ENCODE assay signal across 24 cellular contexts in the genomic region with DNA sequence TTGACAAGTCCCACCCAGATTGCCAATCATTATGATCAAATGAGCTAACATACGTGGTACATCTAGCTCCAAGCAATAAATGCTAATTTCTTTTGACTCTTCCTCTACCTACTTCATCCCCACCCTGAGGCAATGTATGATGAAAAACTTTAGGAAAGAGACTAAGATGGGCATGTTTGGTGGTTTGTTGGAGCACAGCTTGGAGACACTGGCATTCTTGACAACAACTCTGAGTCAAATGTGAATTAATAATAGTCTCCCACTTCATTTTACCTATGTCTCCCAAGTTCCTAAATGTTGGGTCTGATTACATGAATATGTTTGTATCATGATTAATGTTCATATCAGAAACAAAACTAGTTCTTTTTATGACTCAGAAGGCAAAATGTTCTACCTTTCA. TPM values are rescaled to one million over a fixed set of nuclear protein-coding genes. Genes with fewer than 3 reads are reported as not detected.
DNase-seq lines count a peak whose midpoint lies in the region; ATAC-seq, FAIRE-seq and TF ChIP-seq lines count a peak whose summit lies in the region.
"Had no signal": no experiment of that assay in that cellular context is flagged by ENCODE, and none has a peak within 500 bp of the region (broad histone marks: within the 10 kb centered on the region; RNA-seq: fewer than 3 reads in every experiment).

No MANE protein-coding gene starts in this region.

- H3K27me3 Mint-ChIP-seq in MCF 10A (ENCODE audit: insufficient read depth, unreplicated experiment), result no peaks in the 10 kb centered on the region
- H3K27me3 Mint-ChIP-seq: CD4-positive, alpha-beta memory T cell had no signal

- ATAC-seq in HG03354 (IDR thresholded peaks at IDR 0.05; ENCODE audit: poor library complexity, severe bottlenecking, unreplicated experiment) (no peak), GM21526 (IDR thresholded peaks at IDR 0.05; ENCODE audit: low FRiP score, unreplicated experiment) (no peak)

- peak overlapping the region; percentile 5 for H3K27ac Mint-ChIP-seq in MCF 10A (ENCODE audit: low read depth, unreplicated experiment)

- peaks cover 45% of the 10 kb centered on the region for H3K79me2 ChIP-seq in keratinocyte (ENCODE audit: control insufficient read depth, insufficient read depth, low read length)

- CTCF ChIA-PET in MCF 10A (lab: Yijun Ruan, JAX), result interaction anchor here (1.1 to 1.9 kb wide), 3 partner anchors 24 to 70 kb away, joined by 6 to 12 read pairs (median 11); no protein-coding TSS in a partner anchor

- no peaks in the 10 kb centered on the region for H4K20me1 ChIP-seq in keratinocyte (ENCODE audit: control insufficient read depth, extremely low read depth, insufficient read depth, low read length)
- H4K20me1 ChIP-seq: BLaER1 treated with 17β-estradiol and CSF1 and Interleukin-3, amounts not matched to agents 10 nM and 100 nM had no signal

- H3K9me3 Mint-ChIP-seq in MCF 10A (ENCODE audit: unreplicated experiment), result no peaks in the 10 kb centered on the region
- H3K9me3 Mint-ChIP-seq: CD4-positive, alpha-beta memory T cell had no signal

- POLR2A ChIA-PET in MCF 10A (lab: Yijun Ruan, JAX), result interaction anchor here (0.6 to 1.8 kb wide), 7 partner anchors 9 to 444 kb away, joined by 3 to 12 read pairs (median 4); no protein-coding TSS in a partner anchor

- no peaks in the 10 kb centered on the region for H3K36me3 ChIP-seq in breast epithelium
- H3K36me3 ChIP-seq in bronchial epithelial cell (ENCODE audit: control insufficient read depth, insufficient read depth, low read length), result peaks cover 2% of the 10 kb centered on the region
- no peaks in the 10 kb centered on the region for H3K36me3 ChIP-seq in keratinocyte (ENCODE audit: control insufficient read depth in 2 of 2, extremely low read depth in 1 of 2, insufficient read depth in 2 of 2, low read length in 2 of 2)
- no peaks in the 10 kb centered on the region for H3K36me3 ChIP-seq in H7 (replicated peaks; ENCODE audit: control insufficient read depth, insufficient read depth, low read length)
- H3K36me3 ChIP-seq: MG63 had no signal

- peaks cover 3% of the 10 kb centered on the region for H3K9me1 ChIP-seq in keratinocyte (ENCODE audit: control insufficient read depth, extremely low read depth, insufficient read depth, low read length)

- H3K4me1 Mint-ChIP-seq in MCF 10A (ENCODE audit: insufficient read depth, unreplicated experiment), result peaks cover 17% of the 10 kb centered on the region

- no peaks in the 10 kb centered on the region for H3K9me3 ChIP-seq in breast epithelium
- no peaks in the 10 kb centered on the region for H3K9me3 ChIP-seq in keratinocyte (ENCODE audit: control insufficient read depth, low read depth, low read length)
- H3K9me3 ChIP-seq: Caco-2, MG63 had no signal

- H3K36me3 Mint-ChIP-seq in MCF 10A (ENCODE audit: insufficient read depth, unreplicated experiment), result no peaks in the 10 kb centered on the region

- TF ChIP-seq CTCF in MCF 10A (IDR thresholded peaks at IDR 0.05; ENCODE audit: unreplicated experiment) (no peak), breast epithelium (IDR thresholded peaks at IDR 0.05) (no peak), bronchial epithelial cell (IDR thresholded peaks at IDR 0.05; ENCODE audit: insufficient read depth, low read length, severe bottlenecking) (no peak), keratinocyte (optimal IDR thresholded peaks at IDR 0.05 in 1 of 3, IDR thresholded peaks at IDR 0.05 in 1 of 3, conservative IDR thresholded peaks at IDR 0.05 in 1 of 3; ENCODE audit: extremely low read depth in 1 of 3, insufficient read depth in 2 of 3, low read length in 3 of 3) (no peak)

- peak overlapping the region; percentile 25 for H3K9ac ChIP-seq in keratinocyte (ENCODE audit: control insufficient read depth, extremely low read depth, insufficient read depth, low read length)
- H3K9ac ChIP-seq: BLaER1 treated with 17β-estradiol and CSF1 and Interleukin-3, amounts not matched to agents 10 nM and 100 nM had no signal

- intact Hi-C loops in MCF 10A (cut with micrococcal nuclease), result no loop called here
- intact Hi-C loops in breast epithelium (cut with DNase I; ENCODE audit: low total_unique reads), result no loop called here

- TF ChIP-seq POLR2A in breast epithelium (IDR thresholded peaks at IDR 0.05), result no peak

- FAIRE-seq in bronchial epithelial cell (lab: Jason Lieb, UNC), result peak; percentile 13
- FAIRE-seq in keratinocyte (lab: Jason Lieb, UNC), result no peak
- FAIRE-seq: GM18507, H1 had no signal

- DNase-seq in MCF 10A (ENCODE audit: unreplicated experiment) (no peak), breast epithelium (ENCODE audit: low spot score in 2 of 2) (no peak), bronchial epithelial cell (ENCODE audit: low read depth) (peak; percentile 68), keratinocyte (ENCODE audit: low read depth, low spot score) (no peak), H7 (no peak), NCI-H774 (lab: John Stamatoyannopoulos, UW) (no peak)
- DNase-seq: 8988T; Caco-2; CD4-positive, alpha-beta memory T cell; DMS 273 treated with DMSO at 0.1 percent for 48 hours; DMS79 treated with DMSO at 0.1 percent for 48 hours; Karpas-422; NCI-H1417; NCI-H1694 treated with DMSO at 0.1 percent for 48 hours; NCI-H2081 treated with DMSO at 0.1 percent for 48 hours; NCI-H2171 treated with DMSO at 0.1 percent for 48 hours; NCI-H526; SHP77 had no signal

- no peak overlapping the region for H3K4me3 Mint-ChIP-seq in MCF 10A (ENCODE audit: unreplicated experiment)
- H3K4me3 Mint-ChIP-seq: CD4-positive, alpha-beta memory T cell had no signal

- H3K4me3 ChIP-seq in breast epithelium (no peak overlapping the region), bronchial epithelial cell (ENCODE audit: low read depth, low read length) (no peak overlapping the region), keratinocyte (ENCODE audit: control insufficient read depth in 2 of 3, extremely low read depth in 1 of 3, insufficient read depth in 2 of 3, low read depth in 1 of 3, low read length in 3 of 3) (no peak overlapping the region), H7 (ENCODE audit: insufficient read depth, low read depth, low read length) (no peak overlapping the region)
- H3K4me3 ChIP-seq: BLaER1 treated with 17β-estradiol and CSF1 and Interleukin-3, amounts not matched to agents 10 nM and 100 nM; MG63 had no signal

- H3K27me3 ChIP-seq in breast epithelium (no peaks in the 10 kb centered on the region), bronchial epithelial cell (ENCODE audit: control insufficient read depth, insufficient read depth, low read length) (no peaks in the 10 kb centered on the region), keratinocyte (ENCODE audit: control insufficient read depth, extremely low read depth, insufficient read depth, low read length) (no peaks in the 10 kb centered on the region), H7 (ENCODE audit: control insufficient read depth, insufficient read depth, low read length) (no peaks in the 10 kb centered on the region)
- H3K27me3 ChIP-seq: BLaER1 treated with 17β-estradiol and CSF1 and Interleukin-3, amounts not matched to agents 10 nM and 100 nM; MG63 had no signal

- H3K27ac ChIP-seq in breast epithelium, result no peak overlapping the region
- H3K27ac ChIP-seq in keratinocyte (ENCODE audit: control insufficient read depth, insufficient read depth, low read length), result peak overlapping the region; percentile 88
- H3K27ac ChIP-seq: BLaER1 treated with 17β-estradiol and CSF1 and Interleukin-3, amounts not matched to agents 10 nM and 100 nM had no signal

- no peaks in the 10 kb centered on the region for H3K4me1 ChIP-seq in breast epithelium
- peaks cover 31% of the 10 kb centered on the region for H3K4me1 ChIP-seq in keratinocyte (ENCODE audit: control insufficient read depth, extremely low read depth, insufficient read depth, low read length)

- peak overlapping the region; percentile 86 for H3K4me2 ChIP-seq in keratinocyte (ENCODE audit: control insufficient read depth, extremely low read depth, insufficient read depth, low read depth, low read length)

- dilution Hi-C loops in keratinocyte (cut with MboI; ENCODE audit: extremely low pct_ligation_motif_present, low sequenced_read_pairs), result no loop called here

- H2AFZ ChIP-seq in keratinocyte (ENCODE audit: control insufficient read depth, low read length), result no peak overlapping the region

- BruUV-seq in MCF 10A (replicated peaks; lab: Mats Ljungman, UMichigan), result no TSS peak

RNA-seq across cellular contexts. Expression of a gene that starts 36.6 kb away (rescaled TPM):
- 24.7 and 34.7 TPM in 2 replicates for total RNA-seq in MCF 10A (2022)
- 10 to 100 TPM; 32.2 to 49.2 (median 37.0) TPM for total RNA-seq in breast epithelium
- 26.9 and 41.7 TPM in 2 replicates for total RNA-seq in bronchial epithelial cell
- 35.7 to 43.3 TPM (median 37.3 TPM) in 3 replicates for polyA plus RNA-seq in keratinocyte
- polyA plus RNA-seq in keratinocyte (2011; ENCODE audit: low read depth), result 40.0 TPM
- 23.3 and 36.9 TPM in 2 replicates for polyA plus RNA-seq in keratinocyte (2011; cell fraction: cytosol; rRNA removed)
- 52.8 TPM in 2 replicates for polyA plus RNA-seq in keratinocyte (2011; cell fraction: nucleus; rRNA removed)
- 25.6 and 29.0 TPM in 2 replicates for polyA plus RNA-seq in keratinocyte (2012; ENCODE audit: low replicate concordance)
- 104 to 141 TPM (median 110 TPM) in 3 replicates for polyA minus RNA-seq in keratinocyte
- 84.6 TPM for polyA minus RNA-seq in keratinocyte (2011; cell fraction: cytosol; rRNA and poly(A)+ RNA removed)
- polyA minus RNA-seq in keratinocyte (2011; cell fraction: nucleus; rRNA and poly(A)+ RNA removed), result 95.6 and 144 TPM in 2 replicates
- 20.5 and 25.3 TPM in 2 replicates for total RNA-seq in H7 (2014; rRNA removed; shearing (Covaris generic))
